In the genomic region with DNA sequence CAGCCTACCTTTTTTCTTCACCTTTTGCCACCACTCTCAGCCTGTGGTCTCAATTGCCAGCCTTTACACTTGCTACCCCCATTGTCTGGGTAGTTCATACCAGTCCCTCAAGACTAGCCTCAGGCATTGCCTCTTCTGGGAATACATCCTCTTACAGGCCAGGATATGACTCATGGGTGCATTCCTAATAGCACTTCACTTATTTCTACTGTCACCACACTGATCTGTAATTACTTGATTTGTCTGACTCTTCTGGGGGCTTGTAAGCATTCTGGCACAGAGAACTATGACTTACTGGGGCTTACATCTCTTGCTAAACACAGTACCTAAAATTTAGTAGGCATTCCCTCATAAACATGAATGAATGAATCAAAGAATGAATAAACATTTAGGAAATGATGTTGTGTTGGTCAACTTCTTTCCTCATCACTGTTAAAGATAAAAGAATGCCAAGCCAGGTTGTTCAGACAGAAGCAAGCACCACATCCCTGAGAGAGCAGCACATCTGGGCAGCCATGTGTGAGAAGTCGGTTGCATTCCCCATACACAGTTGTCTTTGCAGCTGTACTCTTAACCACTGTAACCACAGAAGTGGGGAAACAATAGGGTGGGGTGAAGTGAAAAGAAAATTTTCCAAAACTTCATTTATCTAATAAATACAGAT, we compare ENCODE assay signal across 8 cellular contexts. TPM values are rescaled to one million over a fixed set of nuclear protein-coding genes. Genes with fewer than 3 reads are reported as not detected.
DNase-seq lines count a peak whose midpoint lies in the region; ATAC-seq and TF ChIP-seq lines count a peak whose summit lies in the region.

No MANE protein-coding gene starts in this region.

- H3K4me1 ChIP-seq in SJCRH30, result peaks cover 9% of the 10 kb centered on the region

- no peaks in the 10 kb centered on the region for H3K9me3 ChIP-seq in SJCRH30 (replicated peaks)

- H3K27me3 ChIP-seq in SJCRH30, result no peaks in the 10 kb centered on the region

- no peak overlapping the region for H3K27ac ChIP-seq in SJCRH30

- peak; percentile 98 for DNase-seq in EL
- peak; percentile 22 to 29 for DNase-seq in SJCRH30
- DNase-seq in foreskin fibroblast, result peak; percentile 86 to 90
- DNase-seq in NCI-H2171 (lab: John Stamatoyannopoulos, UW), result no peak
- no peak for DNase-seq in SK-N-DZ (ENCODE audit: low spot score)
- DNase-seq in NCI-H510A treated with DMSO at 0.1 percent for 48 hours (lab: John Stamatoyannopoulos, UW), result no peak

- H3K4me3 ChIP-seq in SJCRH30 (no peak overlapping the region), foreskin fibroblast (ENCODE audit: low read depth in 1 of 2, low read length in 2 of 2) (no peak overlapping the region)

- no peaks in the 10 kb centered on the region for H3K36me3 ChIP-seq in SJCRH30

- no peak for TF ChIP-seq CTCF in foreskin fibroblast (IDR thresholded peaks at IDR 0.05; ENCODE audit: low read depth, low read length)

- ATAC-seq in HG02870 (IDR thresholded peaks at IDR 0.05; ENCODE audit: unreplicated experiment), result peak; percentile 90
- ATAC-seq in GM18498 (IDR thresholded peaks at IDR 0.05; ENCODE audit: unreplicated experiment), result no peak

RNA-seq across cellular contexts. Expression of gene IL7R, which starts 27.6 kb away (rescaled TPM):
- 0.14 TPM in 1 of 2 replicates, not detected in the other for total RNA-seq in SJCRH30 (2014; rRNA removed; shearing (Covaris generic))
- not detected in 2 replicates for polyA plus RNA-seq in SK-N-DZ (2014; cell fraction: cytosol; rRNA removed)
- not detected in 2 replicates for polyA plus RNA-seq in SK-N-DZ (2014; cell fraction: nucleus; rRNA removed)

RNA-seq across cellular contexts. Expression of gene CAPSL, which starts 54.2 kb away (rescaled TPM):
- total RNA-seq in SJCRH30 (2014; rRNA removed; shearing (Covaris generic)), result not detected in 2 replicates
- polyA plus RNA-seq in SK-N-DZ (2014; cell fraction: cytosol; rRNA removed), result not detected in 2 replicates
- polyA plus RNA-seq in SK-N-DZ (2014; cell fraction: nucleus; rRNA removed), result not detected in 2 replicates

Comparison
In these comparisons a context has a peak if more than half of its experiments do, and no peak if none do; other contexts are left out.
1. DNase-seq: peak in EL (single experiment), SJCRH30 (2 of 2) and foreskin fibroblast (2 of 2); none in NCI-H2171 (single experiment), SK-N-DZ (single experiment) and NCI-H510A treated with DMSO at 0.1 percent for 48 hours (single experiment).